ENCODE assay signal across 23 cellular contexts in genomic region chr5:36653046-36653445, GRCh38. TPM values are rescaled to one million over a fixed set of nuclear protein-coding genes. Genes with fewer than 3 reads are reported as not detected.
A peak's percentile ranks its signal among the peaks of the same experiment; 100 is the strongest.
DNase-seq lines count a peak whose midpoint lies in the region; ATAC-seq and TF ChIP-seq lines count a peak whose summit lies in the region.
"Had no signal": no experiment of that assay in that cellular context is flagged by ENCODE, and none has a peak within 500 bp of the region (broad histone marks: within the 10 kb centered on the region; RNA-seq: fewer than 3 reads in every experiment).

No MANE protein-coding gene starts in this region.

- DNase-seq in AG10803 (ENCODE audit: low read depth) (peak; percentile 73), DMS 273 (lab: John Stamatoyannopoulos, UW; ENCODE audit: unreplicated experiment) (peak; percentile 66), nephron progenitor cell (no peak), upper lobe of right lung (no peak), NCI-H1417 treated with DMSO at 0.1 percent for 48 hours (lab: John Stamatoyannopoulos, UW) (no peak), GM13977 (ENCODE audit: low spot score) (no peak)
- DNase-seq: CD4-positive, CD25-positive, alpha-beta regulatory T cell; DND-41; KBM-7; NCI-H1092 treated with DMSO at 0.1 percent for 48 hours; NCI-H146; NCI-H2029 treated with DMSO at 0.1 percent for 48 hours; NCI-H2171; NCI-H345; NCI-H524; NCI-H774; NK-92 treated with Interleukin-12 subunit alpha and Interleukin-12 subunit beta, amount 100 ng/mL, for 24 hours; SJCRH30 had no signal

- H3K4me3 ChIP-seq in AG10803 (ENCODE audit: low read length): no peak overlapping the region
- no peak overlapping the region for H3K4me3 ChIP-seq in upper lobe of right lung
- H3K4me3 ChIP-seq: GM12878, HAP-1, SJCRH30 had no signal

- H3K27me3 ChIP-seq in upper lobe of right lung: no peaks in the 10 kb centered on the region
- H3K27me3 ChIP-seq: SJCRH30 had no signal

- no peaks in the 10 kb centered on the region for H3K36me3 ChIP-seq in upper lobe of right lung
- H3K36me3 ChIP-seq: HAP-1, SJCRH30 had no signal

- peaks cover 3% of the 10 kb centered on the region for H3K27me3 Mint-ChIP-seq in nephron progenitor cell (ENCODE audit: low read depth, poor library complexity)

- H3K27ac Mint-ChIP-seq in nephron progenitor cell: peak overlapping the region; percentile 64
- H3K27ac Mint-ChIP-seq: CD4-positive, CD25-positive, alpha-beta regulatory T cell had no signal

- H3K4me1 ChIP-seq in upper lobe of right lung: peaks cover 12% of the 10 kb centered on the region
- H3K4me1 ChIP-seq: HAP-1, SJCRH30 had no signal

- H3K9me3 ChIP-seq in upper lobe of right lung: no peaks in the 10 kb centered on the region
- H3K9me3 ChIP-seq: HAP-1, SJCRH30 had no signal

- TF ChIP-seq CTCF in AG10803 (conservative IDR thresholded peaks at IDR 0.05; ENCODE audit: low read length) (no peak), nephron progenitor cell (IDR thresholded peaks at IDR 0.05) (no peak), upper lobe of right lung (IDR thresholded peaks at IDR 0.05) (no peak), GM13977 (IDR thresholded peaks at IDR 0.05; ENCODE audit: extremely low read depth, insufficient read depth, missing control alignments) (no peak)

- H3K27ac ChIP-seq in cingulate gyrus (ENCODE audit: low read depth, low read length) (peak overlapping the region; percentile 30), upper lobe of right lung (no peak overlapping the region)
- H3K27ac ChIP-seq: HL-60, SJCRH30 had no signal

- H3K4me3 Mint-ChIP-seq in nephron progenitor cell: no peak overlapping the region
- H3K4me3 Mint-ChIP-seq: CD4-positive, CD25-positive, alpha-beta regulatory T cell had no signal

- H3K36me3 Mint-ChIP-seq in nephron progenitor cell (ENCODE audit: low read depth): no peaks in the 10 kb centered on the region
- H3K36me3 Mint-ChIP-seq: CD4-positive, CD25-positive, alpha-beta regulatory T cell had no signal

- intact Hi-C loops in upper lobe of right lung (cut with DNase I): no loop called here

- no peaks in the 10 kb centered on the region for H3K9me3 Mint-ChIP-seq in nephron progenitor cell

- peaks cover 58% of the 10 kb centered on the region for H3K4me1 Mint-ChIP-seq in nephron progenitor cell
- H3K4me1 Mint-ChIP-seq: CD4-positive, CD25-positive, alpha-beta regulatory T cell had no signal

- no peak for ATAC-seq in upper lobe of right lung
- ATAC-seq: GM12878, Panc1 had no signal

- in situ Hi-C loops in GM13977 (cut with MboI; ENCODE audit: low pct_unique_long_range_greater_than_20kb, low sequenced_read_pairs, unreplicated experiment): no loop called here

RNA-seq across cellular contexts. Expression of gene SLC1A3, which starts 46.6 kb away (rescaled TPM):
- total RNA-seq in upper lobe of right lung: 43.5 TPM
- total RNA-seq: CD4-positive, CD25-positive, alpha-beta regulatory T cell had no signal

Comparison
In these comparisons a context has a peak if more than half of its experiments do, and no peak if none do; other contexts are left out.
1. DNase-seq: peak in AG10803 (single experiment) and DMS 273 (single experiment); none in nephron progenitor cell (single experiment), upper lobe of right lung (single experiment), NCI-H1417 treated with DMSO at 0.1 percent for 48 hours (single experiment) and GM13977 (single experiment).